11 cellular contexts compared by ENCODE assay signal in the genomic region with DNA sequence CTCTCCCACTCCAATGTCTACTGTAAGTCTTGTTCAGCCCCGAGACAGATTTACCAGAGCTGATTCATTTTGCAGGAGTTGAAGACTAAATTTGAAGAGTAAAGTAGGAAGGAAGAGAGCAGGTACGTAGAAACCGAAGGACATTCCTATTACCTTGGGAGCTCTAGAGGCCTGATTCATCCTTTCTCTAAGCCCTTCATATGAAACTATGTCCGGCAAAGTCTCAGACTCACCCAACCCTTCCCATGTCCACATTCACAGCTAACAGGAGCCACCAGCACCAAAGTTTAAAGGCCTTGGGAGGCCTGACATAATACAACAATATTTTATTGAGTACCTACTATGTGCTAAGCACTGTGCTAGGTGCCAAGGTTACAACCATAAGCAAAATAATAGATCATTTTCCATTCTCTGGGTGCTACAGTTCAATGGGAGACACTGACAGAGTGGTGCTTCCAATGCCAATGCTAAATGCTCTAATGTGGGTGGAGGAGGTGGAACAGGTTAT.
DNase-seq lines count a peak whose midpoint lies in the region; ATAC-seq and TF ChIP-seq lines count a peak whose summit lies in the region.
"Had no signal": no experiment of that assay in that cellular context is flagged by ENCODE, and none has a peak within 500 bp of the region (broad histone marks: within the 10 kb centered on the region; RNA-seq: fewer than 3 reads in every experiment).

No MANE protein-coding gene starts in this region.

- peak overlapping the region; percentile 84 for H4K91ac ChIP-seq in mesenchymal stem cell (ENCODE audit: low read length)

- no peaks in the 10 kb centered on the region for H3K79me1 ChIP-seq in mesenchymal stem cell (replicated peaks; ENCODE audit: low read length, poor library complexity, severe bottlenecking)

- H3K18ac ChIP-seq in mesenchymal stem cell (ENCODE audit: low read depth in 1 of 2, low read length in 2 of 2), result peak overlapping the region; percentile 47 to 88

- H2AFZ ChIP-seq in mesenchymal stem cell (ENCODE audit: low read depth, low read length), result no peak overlapping the region

- intact Hi-C loops in ascending aorta (cut with DNase I), result loop anchor here (2.0 kb wide), 1 partner anchor 34 kb away; no protein-coding TSS in a partner anchor
- intact Hi-C loops in heart left ventricle (cut with DNase I), result loop anchor here in 1 of 10 donors (10.0 kb wide), 1 partner anchor 70 kb away; no protein-coding TSS in a partner anchor

- peak overlapping the region; percentile 86 for H2BK120ac ChIP-seq in mesenchymal stem cell (ENCODE audit: low read depth, low read length)

- H3K9me3 ChIP-seq in AG04450 (ENCODE audit: control insufficient read depth, insufficient read depth, low read length) (no peaks in the 10 kb centered on the region; the same call in none of the 2 replicates), ascending aorta (no peaks in the 10 kb centered on the region), mesenchymal stem cell (ENCODE audit: control insufficient read depth, low read length) (no peaks in the 10 kb centered on the region), heart left ventricle (no peaks in the 10 kb centered on the region)
- H3K9me3 ChIP-seq: suprapubic skin had no signal

- H2BK15ac ChIP-seq in mesenchymal stem cell (ENCODE audit: low read depth, poor library complexity, severe bottlenecking), result no peak overlapping the region

- CTCF ChIA-PET in AG04450 (lab: Charles Lee), result no interaction called here

- H3K4me2 ChIP-seq in mesenchymal stem cell (ENCODE audit: low read length, poor library complexity, severe bottlenecking), result no peak overlapping the region

- DNase-seq in AG04450 (ENCODE audit: low read depth, low spot score), result no peak
- DNase-seq in HK-2 (ENCODE audit: unreplicated experiment), result peak; percentile 53
- DNase-seq in ascending aorta (ENCODE audit: low spot score in 2 of 2), result no peak
- no peak for DNase-seq in mesenchymal stem cell
- no peak for DNase-seq in NOMO-1 (lab: John Stamatoyannopoulos, UW; ENCODE audit: unreplicated experiment in 2 of 2)
- DNase-seq in EL, result no peak
- DNase-seq in heart left ventricle, result no peak
- DNase-seq: activated CD4-positive, alpha-beta T cell treated with anti-CD3 and anti-CD28 coated beads, Interleukin-2, amount 50 U/mL, for 4 hours; cortex of kidney had no signal

- peak overlapping the region in 1 of 2 experiments; percentile 13 for H3K14ac ChIP-seq in mesenchymal stem cell (ENCODE audit: low read length in 2 of 2)

- no peak for TF ChIP-seq POLR2A in heart left ventricle (IDR thresholded peaks at IDR 0.05)

- H3K4me3 ChIP-seq in AG04450 (ENCODE audit: low read depth, low read length) (no peak overlapping the region), ascending aorta (no peak overlapping the region), mesenchymal stem cell (ENCODE audit: insufficient read depth in 1 of 2, low read depth in 1 of 2, low read length in 2 of 2) (no peak overlapping the region), heart left ventricle (no peak overlapping the region)
- H3K4me3 ChIP-seq: suprapubic skin had no signal

- no peak overlapping the region for H3K23ac ChIP-seq in mesenchymal stem cell (ENCODE audit: low read length in 2 of 2)

- H3K27ac ChIP-seq in AG04450 (ENCODE audit: low read depth, low read length), result peak overlapping the region; percentile 59
- peak overlapping the region; percentile 77 to 81 for H3K27ac ChIP-seq in ascending aorta
- peak overlapping the region; percentile 92 for H3K27ac ChIP-seq in mesenchymal stem cell (ENCODE audit: low read length, poor library complexity, severe bottlenecking)
- peak overlapping the region in 6 of 12 donors; percentile 49 to 86 (median 64) for H3K27ac ChIP-seq in heart left ventricle
- H3K27ac ChIP-seq: suprapubic skin had no signal

- ATAC-seq in HG03045 (IDR thresholded peaks at IDR 0.05; ENCODE audit: unreplicated experiment), result no peak
- ATAC-seq in heart left ventricle, result no peak

- no peaks in the 10 kb centered on the region for H3K27me3 ChIP-seq in AG04450 (ENCODE audit: control insufficient read depth, insufficient read depth, low read length)
- H3K27me3 ChIP-seq in ascending aorta, result no peaks in the 10 kb centered on the region
- H3K27me3 ChIP-seq in mesenchymal stem cell (ENCODE audit: control insufficient read depth in 1 of 2, insufficient read depth in 1 of 2, low read length in 2 of 2), result no peaks in the 10 kb centered on the region
- H3K27me3 ChIP-seq in heart left ventricle, result no peaks in the 10 kb centered on the region
- H3K27me3 ChIP-seq: suprapubic skin had no signal

- H3K36me3 ChIP-seq in ascending aorta (no peaks in the 10 kb centered on the region), mesenchymal stem cell (ENCODE audit: control insufficient read depth in 1 of 2, insufficient read depth in 2 of 2, low read depth in 1 of 2, low read length in 2 of 2) (no peaks in the 10 kb centered on the region), heart left ventricle (no peaks in the 10 kb centered on the region)
- H3K36me3 ChIP-seq: suprapubic skin had no signal

- H4K8ac ChIP-seq in mesenchymal stem cell (ENCODE audit: low read length), result peak overlapping the region; percentile 5

- H2BK12ac ChIP-seq in mesenchymal stem cell (ENCODE audit: low read length in 2 of 2), result peak overlapping the region; percentile 79 to 87

- POLR2A ChIA-PET in AG04450 (lab: Yijun Ruan, JAX), result no interaction called here

- peak overlapping the region; percentile 82 to 83 for H3K4ac ChIP-seq in mesenchymal stem cell (ENCODE audit: low read depth in 1 of 2, low read length in 2 of 2)

- peaks cover 3 to 10% of the 10 kb centered on the region in 2 donors for H3K4me1 ChIP-seq in ascending aorta
- H3K4me1 ChIP-seq in mesenchymal stem cell (ENCODE audit: control insufficient read depth, insufficient read depth, low read depth, low read length), result no peaks in the 10 kb centered on the region
- peaks cover 0 to 19% (median 10%) of the 10 kb centered on the region in 12 donors for H3K4me1 ChIP-seq in heart left ventricle

- 60% methylated on average over 3 of the region's 4 CpGs for WGBS in mesenchymal stem cell
- 91 to 96% (median 91%) methylated on average over 4 of the region's 4 CpGs for WGBS in heart left ventricle, 4 donors

- peak overlapping the region; percentile 68 for H2BK5ac ChIP-seq in mesenchymal stem cell (ENCODE audit: low read depth, low read length, poor library complexity, severe bottlenecking)

- H2AK5ac ChIP-seq in mesenchymal stem cell (ENCODE audit: low read length, severe bottlenecking), result peak overlapping the region; percentile 33

- TF ChIP-seq CTCF in AG04450 (IDR thresholded peaks at IDR 0.05; ENCODE audit: low read depth, low read length), result no peak
- TF ChIP-seq CTCF in ascending aorta (IDR thresholded peaks at IDR 0.05), result no peak
- no peak for TF ChIP-seq CTCF in heart left ventricle (IDR thresholded peaks at IDR 0.05)

- peak overlapping the region; percentile 71 for H3K9ac ChIP-seq in mesenchymal stem cell (ENCODE audit: low read length)
